8 cellular contexts compared by ENCODE assay signal in genomic region chr3:188947401-188947982, GRCh38.
DNase-seq lines count a peak whose midpoint lies in the region; ATAC-seq and TF ChIP-seq lines count a peak whose summit lies in the region.

No MANE protein-coding gene starts in this region.

- H3K4me3 ChIP-seq in Caco-2 (ENCODE audit: low read depth, low read length) (peak overlapping the region; percentile 46), epithelial cell of esophagus (ENCODE audit: low read length) (peak overlapping the region; percentile 50), suprapubic skin (peak overlapping the region; percentile 52)

- peak; percentile 83 to 86 for DNase-seq in Caco-2
- DNase-seq in M059J (ENCODE audit: low read depth) = peak; percentile 91
- peak; percentile 96 for DNase-seq in RWPE1 (ENCODE audit: low spot score)
- DNase-seq in epithelial cell of esophagus (ENCODE audit: low read depth) = peak; percentile 90
- DNase-seq in medulla oblongata (ENCODE audit: extremely low spot score) = peak; percentile 78
- peak; percentile 89 to 93 for DNase-seq in suprapubic skin (ENCODE audit: low spot score in 2 of 2)
- DNase-seq in GM20000 (ENCODE audit: low spot score) = no peak

- ATAC-seq in GM21576 (IDR thresholded peaks at IDR 0.05; ENCODE audit: unreplicated experiment) = no peak

- TF ChIP-seq EP300 in suprapubic skin (IDR thresholded peaks at IDR 0.05) = no peak

- intact Hi-C loops in Caco-2 (cut with micrococcal nuclease; ENCODE audit: unreplicated experiment) = loop anchor here (1.0 to 5.0 kb wide), 3 partner anchors 29 to 109 kb away; no protein-coding TSS in a partner anchor

- H3K36me3 ChIP-seq in Caco-2 (ENCODE audit: control insufficient read depth, insufficient read depth, low read length) (no peaks in the 10 kb centered on the region), suprapubic skin (no peaks in the 10 kb centered on the region)

- POLR2A ChIA-PET in Caco-2 (lab: Charles Lee) (interaction anchor here (0.6 to 1.0 kb wide), 3 partner anchors 176 to 1191 kb away, joined by 3 to 19 read pairs (median 3); no protein-coding TSS in a partner anchor), RWPE1 (lab: Yijun Ruan, JAX; ENCODE audit: low non-redundant PET) (interaction anchor here (0.7 kb wide), 1 partner anchor 1317 kb away, joined by 4 read pairs; no protein-coding TSS in a partner anchor)

- H3K4me1 ChIP-seq in Caco-2 (peaks cover 30% of the 10 kb centered on the region), suprapubic skin (peaks cover 78% of the 10 kb centered on the region)

- no peaks in the 10 kb centered on the region for H3K9me3 Mint-ChIP-seq in Caco-2 (ENCODE audit: unreplicated experiment)

- WGBS in suprapubic skin = 5% methylated on average over 27 of the region's 33 CpGs

- peak overlapping the region; percentile 100 for H3K27ac ChIP-seq in RWPE1
- H3K27ac ChIP-seq in suprapubic skin = peak overlapping the region; percentile 98

- peak overlapping the region; percentile 62 for H3K27ac Mint-ChIP-seq in Caco-2 (ENCODE audit: unreplicated experiment)

- H3K4me3 Mint-ChIP-seq in Caco-2 (ENCODE audit: unreplicated experiment) = peak overlapping the region; percentile 61

- no peaks in the 10 kb centered on the region for H3K27me3 Mint-ChIP-seq in Caco-2 (ENCODE audit: insufficient read depth, unreplicated experiment)

- peak in 1 of 2 donors; percentile 79 for TF ChIP-seq POLR2A in suprapubic skin (IDR thresholded peaks at IDR 0.05)

- peaks cover 19% of the 10 kb centered on the region for H3K4me1 Mint-ChIP-seq in Caco-2 (ENCODE audit: low read depth, unreplicated experiment)

- no peaks in the 10 kb centered on the region for H3K27me3 ChIP-seq in Caco-2 (replicated peaks; ENCODE audit: control insufficient read depth, insufficient read depth, low read length)
- no peaks in the 10 kb centered on the region for H3K27me3 ChIP-seq in suprapubic skin

- H3K36me3 Mint-ChIP-seq in Caco-2 (ENCODE audit: insufficient read depth, unreplicated experiment) = peaks cover 7% of the 10 kb centered on the region

- TF ChIP-seq CTCF in Caco-2 (IDR thresholded peaks at IDR 0.05; ENCODE audit: insufficient read depth in 1 of 2, low read depth in 1 of 2, low read length in 1 of 2, severe bottlenecking in 1 of 2, unreplicated experiment in 1 of 2) (peak; percentile 30 to 39), RWPE1 (conservative IDR thresholded peaks at IDR 0.05; ENCODE audit: low read depth) (peak; percentile 29), epithelial cell of esophagus (IDR thresholded peaks at IDR 0.05; ENCODE audit: insufficient read depth, low read depth, low read length, missing control alignments) (peak; percentile 31), suprapubic skin (IDR thresholded peaks at IDR 0.05) (peak; percentile 27 to 28), GM20000 (IDR thresholded peaks at IDR 0.05; ENCODE audit: extremely low read depth, missing control alignments) (no peak)

- CTCF ChIA-PET in Caco-2 (lab: Charles Lee) = interaction anchor here (0.6 to 1.5 kb wide), 3 partner anchors 28 to 1209 kb away, joined by 3 to 4 read pairs (median 4); no protein-coding TSS in a partner anchor
- CTCF ChIA-PET in RWPE1 (lab: Yijun Ruan, JAX) = interaction anchor here (0.6 to 1.8 kb wide), 8 partner anchors 9 to 1207 kb away, joined by 3 to 7 read pairs (median 4); no protein-coding TSS in a partner anchor

- BruUV-seq in Caco-2 (replicated peaks; lab: Mats Ljungman, UMichigan) = no TSS peak

- no peaks in the 10 kb centered on the region for H3K9me3 ChIP-seq in Caco-2
- no peaks in the 10 kb centered on the region for H3K9me3 ChIP-seq in suprapubic skin
